In genomic region chr4:33649015-33649414, GRCh38 we compare ENCODE assay signal across 11 cellular contexts.
DNase-seq lines count a peak whose midpoint lies in the region; ATAC-seq, FAIRE-seq and TF ChIP-seq lines count a peak whose summit lies in the region.
"Had no signal": no experiment of that assay in that cellular context is flagged by ENCODE, and none has a peak within 500 bp of the region (broad histone marks: within the 10 kb centered on the region; RNA-seq: fewer than 3 reads in every experiment).

No MANE protein-coding gene starts in this region.

- H3K27me3 Mint-ChIP-seq in neural progenitor cell (ENCODE audit: insufficient read depth, low read depth) = no peaks in the 10 kb centered on the region

- no peak overlapping the region for H2AFZ ChIP-seq in H1 (ENCODE audit: low read length)
- H2AFZ ChIP-seq in neural progenitor cell (replicated peaks) = no peak overlapping the region

- ATAC-seq in GM21381 (IDR thresholded peaks at IDR 0.05; ENCODE audit: unreplicated experiment) (no peak), GM21528 (IDR thresholded peaks at IDR 0.05; ENCODE audit: low FRiP score, unreplicated experiment) (no peak)
- ATAC-seq: pancreas had no signal

- no peak overlapping the region for H3K18ac ChIP-seq in H1 (ENCODE audit: extremely low read depth, low read length)

- H3K4me3 Mint-ChIP-seq in neural progenitor cell = no peak overlapping the region

- POLR2A ChIA-PET in H1 (lab: Charles Lee; ENCODE audit: partially characterized antibody) = no interaction called here

- H3K79me1 ChIP-seq in H1 (ENCODE audit: low read depth, low read length) = no peaks in the 10 kb centered on the region

- in situ Hi-C loops in transverse colon (cut with MboI; ENCODE audit: low pct_ligation_motif_present in 1 of 4, low pct_unique_long_range_greater_than_20kb in 1 of 4, low sequenced_read_pairs in 3 of 4) = no loop called here

- peak in 2 of 3 experiments; percentile 45 to 57; a peak in 3 of 4 replicates for TF ChIP-seq CTCF in H1 (IDR thresholded peaks at IDR 0.05; ENCODE audit: control extremely low read depth in 1 of 3, insufficient read depth in 1 of 3, low read depth in 1 of 3, low read length in 3 of 3)
- peak; percentile 60 for TF ChIP-seq CTCF in neural progenitor cell (IDR thresholded peaks at IDR 0.05)
- TF ChIP-seq CTCF in transverse colon (IDR thresholded peaks at IDR 0.05) = no peak

- no peaks in the 10 kb centered on the region for H3K36me3 ChIP-seq in NT2/D1 (ENCODE audit: insufficient read depth, insufficient read length, low read length)
- H3K36me3 ChIP-seq in H1 (ENCODE audit: control insufficient read depth in 2 of 4, insufficient read depth in 4 of 4, low read length in 3 of 4) = no peaks in the 10 kb centered on the region
- no peaks in the 10 kb centered on the region for H3K36me3 ChIP-seq in neural progenitor cell
- H3K36me3 ChIP-seq in transverse colon = no peaks in the 10 kb centered on the region
- H3K36me3 ChIP-seq: pancreas had no signal

- no peaks in the 10 kb centered on the region for H3K79me2 ChIP-seq in H1 (ENCODE audit: control insufficient read depth in 1 of 2, insufficient read depth in 2 of 2, low read length in 2 of 2)
- H3K79me2 ChIP-seq in neural progenitor cell (ENCODE audit: low read depth) = no peaks in the 10 kb centered on the region

- no peak overlapping the region for H2BK20ac ChIP-seq in H1 (ENCODE audit: low read length)

- H4K8ac ChIP-seq in H1 (ENCODE audit: extremely low read depth, insufficient read depth, low read length) = no peak overlapping the region

- H3K9me3 ChIP-seq in NT2/D1 (ENCODE audit: insufficient read depth, low read length) (no peaks in the 10 kb centered on the region), H1 (ENCODE audit: insufficient read depth in 2 of 2, low read depth in 1 of 2, low read length in 1 of 2) (no peaks in the 10 kb centered on the region), neural progenitor cell (ENCODE audit: low read depth) (no peaks in the 10 kb centered on the region), transverse colon (no peaks in the 10 kb centered on the region)
- H3K9me3 ChIP-seq: pancreas had no signal

- CTCF ChIA-PET in H1 (lab: Charles Lee; ENCODE audit: partially characterized antibody) = interaction anchor here (1.0 to 2.2 kb wide), 8 partner anchors 9 to 1072 kb away, joined by 3 to 6 read pairs (median 4); no protein-coding TSS in a partner anchor

- H3K56ac ChIP-seq in H1 (replicated peaks; ENCODE audit: insufficient read length, low read depth, low read length) = no peak overlapping the region

- no peak overlapping the region for H3K23ac ChIP-seq in H1 (ENCODE audit: insufficient read length)

- H3K27me3 ChIP-seq in NT2/D1 (ENCODE audit: insufficient read depth, insufficient read length) (no peaks in the 10 kb centered on the region), H1 (replicated peaks in 1 of 4; ENCODE audit: control insufficient read depth in 3 of 4, extremely low read depth in 1 of 4, insufficient read depth in 3 of 4, low read length in 3 of 4) (no peaks in the 10 kb centered on the region), neural progenitor cell (no peaks in the 10 kb centered on the region), transverse colon (no peaks in the 10 kb centered on the region)
- H3K27me3 ChIP-seq: pancreas had no signal

- H3K4ac ChIP-seq in H1 (replicated peaks; ENCODE audit: insufficient read length, low read depth, low read length) = no peak overlapping the region

- no peaks in the 10 kb centered on the region for H3K4me1 Mint-ChIP-seq in neural progenitor cell

- H3K4me3 ChIP-seq in NT2/D1 (ENCODE audit: insufficient read length, low read depth) (no peak overlapping the region), H1 (ENCODE audit: extremely low read depth in 1 of 4, insufficient read depth in 2 of 4, low read depth in 3 of 4, low read length in 4 of 4) (no peak overlapping the region), neural progenitor cell (no peak overlapping the region), transverse colon (no peak overlapping the region)
- H3K4me3 ChIP-seq: pancreas had no signal

- H3F3A ChIP-seq in neural progenitor cell (ENCODE audit: low read depth) = no peaks in the 10 kb centered on the region

- no peaks in the 10 kb centered on the region for H3K23me2 ChIP-seq in H1 (ENCODE audit: low read depth, low read length)

- H4K5ac ChIP-seq in H1 (ENCODE audit: insufficient read length, low read depth, low read length) = no peak overlapping the region

- FAIRE-seq in H1 (lab: Jason Lieb, UNC) = no peak
- FAIRE-seq: H54, pancreas had no signal

- H3K27ac ChIP-seq in H1 (ENCODE audit: low read depth, low read length) (no peak overlapping the region), neural progenitor cell (no peak overlapping the region), transverse colon (no peak overlapping the region)
- H3K27ac ChIP-seq: pancreas had no signal

- no peak overlapping the region for H2BK12ac ChIP-seq in H1 (ENCODE audit: low read depth, low read length)

- no peak overlapping the region for H2AK5ac ChIP-seq in H1 (ENCODE audit: low read depth, low read length)

- H3K14ac ChIP-seq in H1 (ENCODE audit: insufficient read length) = no peak overlapping the region

- TF ChIP-seq POLR2A in H1 (IDR thresholded peaks at IDR 0.05; ENCODE audit: control extremely low read depth in 1 of 2, low read depth in 2 of 2, low read length in 2 of 2) (no peak), transverse colon (IDR thresholded peaks at IDR 0.05) (no peak)

- no peaks in the 10 kb centered on the region for H4K20me1 ChIP-seq in H1 (replicated peaks in 1 of 2; ENCODE audit: control insufficient read depth in 1 of 2, insufficient read depth in 2 of 2, low read length in 2 of 2)
- no peaks in the 10 kb centered on the region for H4K20me1 ChIP-seq in neural progenitor cell (ENCODE audit: low read depth)

- H2BK5ac ChIP-seq in H1 (ENCODE audit: low read depth, low read length) = no peak overlapping the region

- H3K4me1 ChIP-seq in NT2/D1 (ENCODE audit: insufficient read depth, insufficient read length) (no peaks in the 10 kb centered on the region), H1 (replicated peaks in 1 of 4; ENCODE audit: control insufficient read depth in 3 of 4, insufficient read depth in 4 of 4, low read length in 3 of 4) (no peaks in the 10 kb centered on the region), neural progenitor cell (no peaks in the 10 kb centered on the region), transverse colon (no peaks in the 10 kb centered on the region)
- H3K4me1 ChIP-seq: pancreas had no signal

- TF ChIP-seq EP300 in H1 (IDR thresholded peaks at IDR 0.05; ENCODE audit: borderline replicate concordance in 1 of 2, low read depth in 2 of 2, low read length in 2 of 2) = no peak
- TF ChIP-seq EP300 in transverse colon (IDR thresholded peaks at IDR 0.05; ENCODE audit: low read depth) = no peak

- H2BK15ac ChIP-seq in H1 (ENCODE audit: low read length) = no peak overlapping the region

- DNase-seq in GM03348 (ENCODE audit: low spot score) (peak; percentile 40), NT2/D1 (ENCODE audit: low read depth, low spot score) (peak; percentile 3), H1 (ENCODE audit: low read depth in 1 of 2, low spot score in 2 of 2) (no peak), neural progenitor cell (ENCODE audit: low spot score) (peak; percentile 31), transverse colon (no peak), NCI-H1092 (lab: John Stamatoyannopoulos, UW) (no peak)
- DNase-seq: activated CD4-positive, alpha-beta T cell treated with anti-CD3 and anti-CD28 coated beads for 1 hour; pancreas had no signal

- H3K27ac Mint-ChIP-seq in neural progenitor cell = no peak overlapping the region

- no peaks in the 10 kb centered on the region for H3K36me3 Mint-ChIP-seq in neural progenitor cell

- H4K91ac ChIP-seq in H1 (replicated peaks; ENCODE audit: insufficient read length, low read length) = no peak overlapping the region

- H3K9me3 Mint-ChIP-seq in neural progenitor cell = no peaks in the 10 kb centered on the region

- intact Hi-C loops in transverse colon (cut with DNase I; ENCODE audit: low total_unique reads) = no loop called here

- no peak overlapping the region for H3K4me2 ChIP-seq in H1 (ENCODE audit: insufficient read depth in 1 of 2, low read depth in 2 of 2, low read length in 2 of 2)
- no peak overlapping the region for H3K4me2 ChIP-seq in neural progenitor cell

- no peak overlapping the region for H2BK120ac ChIP-seq in H1 (replicated peaks; ENCODE audit: low read depth, low read length)

- H3K9ac ChIP-seq in NT2/D1 (ENCODE audit: insufficient read length, low read depth) (no peak overlapping the region), H1 (replicated peaks in 1 of 4; ENCODE audit: extremely low read depth in 1 of 4, low read depth in 3 of 4, low read length in 3 of 4) (no peak overlapping the region), neural progenitor cell (no peak overlapping the region)

- TF ChIP-seq RAD21 in H1 (IDR thresholded peaks at IDR 0.05 in 1 of 2, conservative IDR thresholded peaks at IDR 0.05 in 1 of 2; ENCODE audit: low read depth in 2 of 2, low read length in 2 of 2) = peak; percentile 77 to 80

- 86% methylated on average over 2 of the region's 2 CpGs; no CpG with 5 or more reads in 1 of the 2 experiments for WGBS in H1 (ENCODE audit: extremely low coverage in 1 of 2, insufficient coverage in 1 of 2, insufficient read length in 1 of 2, insufficient replicate concordance in 2 of 2, low coverage in 1 of 2, low lambda C conversion rate in 2 of 2, missing lambda C conversion rate in 1 of 2), 2 experiments
- 32 to 45% methylated on average over 2 of the region's 2 CpGs for WGBS in transverse colon (ENCODE audit: low coverage in 1 of 2), 2 donors

TF ChIP-seq in H1, 55 proteins besides CTCF, POLR2A, EP300 and RAD21:
- TF ChIP-seq SP4 (IDR thresholded peaks at IDR 0.05; ENCODE audit: low read length) (no peak), CEBPB (IDR thresholded peaks at IDR 0.05; ENCODE audit: low read depth, low read length) (peak; percentile 95)

Comparison
In these comparisons a context has a peak if more than half of its experiments do, and no peak if none do; other contexts are left out.
1. DNase-seq: peak in GM03348 (single experiment), NT2/D1 (single experiment) and neural progenitor cell (single experiment); none in H1 (0 of 2), transverse colon (single experiment) and NCI-H1092 (single experiment).
2. CTCF ChIP-seq: peak in H1 (2 of 3) and neural progenitor cell (single experiment); none in transverse colon (0 of 5).